Comparison of ENCODE assay signal across 15 cellular contexts in genomic region chrX:16528620-16529019, GRCh38.
A peak's percentile ranks its signal among the peaks of the same experiment; 100 is the strongest.
DNase-seq lines count a peak whose midpoint lies in the region; ATAC-seq lines count a peak whose summit lies in the region.
"Had no signal": no experiment of that assay in that cellular context is flagged by ENCODE, and none has a peak within 500 bp of the region (broad histone marks: within the 10 kb centered on the region; RNA-seq: fewer than 3 reads in every experiment).

No MANE protein-coding gene starts in this region.

- peak overlapping the region; percentile 81 for H3K27ac Mint-ChIP-seq in activated T-helper 1 cell treated with anti-CD3 and anti-CD28 coated beads, Interleukin-12 subunit alpha, Interleukin-12 subunit beta, Interleukin-2, Interleukin-4 antibody, amounts not matched to agents 30 ng/mL and 10 ng/mL and 1 ng/mL, durations not matched to agents 14 hours and 24 hours and 36 hours

- no peaks in the 10 kb centered on the region for H3K27me3 Mint-ChIP-seq in activated T-helper 1 cell treated with anti-CD3 and anti-CD28 coated beads, Interleukin-12 subunit alpha, Interleukin-12 subunit beta, Interleukin-2, Interleukin-4 antibody, amounts not matched to agents 30 ng/mL and 10 ng/mL and 1 ng/mL, durations not matched to agents 14 hours and 24 hours and 36 hours (ENCODE audit: insufficient read depth)

- H3K4me3 Mint-ChIP-seq in activated T-helper 1 cell treated with anti-CD3 and anti-CD28 coated beads, Interleukin-12 subunit alpha, Interleukin-12 subunit beta, Interleukin-2, Interleukin-4 antibody, amounts not matched to agents 30 ng/mL and 10 ng/mL and 1 ng/mL, durations not matched to agents 14 hours and 24 hours and 36 hours: peak overlapping the region; percentile 64

- DNase-seq in stimulated activated CD4-positive, alpha-beta T cell treated with anti-CD3 and anti-CD28 coated beads, Interleukin-12 subunit alpha, Interleukin-12 subunit beta, amount 100 ng/mL, for 48 hours (ENCODE audit: low read depth in 2 of 3, low spot score in 1 of 3): peak in 2 of 3 donors; percentile 17 to 20
- no peak for DNase-seq in stimulated activated CD4-positive, alpha-beta T cell treated with anti-CD3 and anti-CD28 coated beads, Interleukin-12 subunit alpha, Interleukin-12 subunit beta, amount 100 ng/mL, for 4 hours
- DNase-seq in activated T-helper 1 cell treated with anti-CD3 and anti-CD28 coated beads, Interleukin-12 subunit alpha, Interleukin-12 subunit beta, Interleukin-2, Interleukin-4 antibody, amounts not matched to agents 30 ng/mL and 10 ng/mL and 1 ng/mL, durations not matched to agents 14 hours and 24 hours and 36 hours (ENCODE audit: low spot score): peak; percentile 2
- DNase-seq in stimulated activated CD4-positive, alpha-beta T cell treated with anti-CD3 and anti-CD28 coated beads, Interleukin-15, amount 100 ng/mL, for 24 hours: peak; percentile 47
- DNase-seq in NCI-H146 (lab: John Stamatoyannopoulos, UW): no peak
- DNase-seq: brain microvascular endothelial cell; effector CD4-positive, alpha-beta T cell; left ventricle myocardium superior; NCI-H187; NCI-H69; T1000 had no signal

- intact Hi-C loops in activated T-helper 1 cell treated with anti-CD3 and anti-CD28 coated beads, Interleukin-12 subunit alpha, Interleukin-12 subunit beta, Interleukin-2, Interleukin-4 antibody, amounts not matched to agents 30 ng/mL and 10 ng/mL and 1 ng/mL, durations not matched to agents 14 hours and 24 hours and 36 hours (cut with micrococcal nuclease): no loop called here

- peaks cover 19% of the 10 kb centered on the region for H3K9me3 Mint-ChIP-seq in activated T-helper 1 cell treated with anti-CD3 and anti-CD28 coated beads, Interleukin-12 subunit alpha, Interleukin-12 subunit beta, Interleukin-2, Interleukin-4 antibody, amounts not matched to agents 30 ng/mL and 10 ng/mL and 1 ng/mL, durations not matched to agents 14 hours and 24 hours and 36 hours

- H3K4me1 Mint-ChIP-seq in activated T-helper 1 cell treated with anti-CD3 and anti-CD28 coated beads, Interleukin-12 subunit alpha, Interleukin-12 subunit beta, Interleukin-2, Interleukin-4 antibody, amounts not matched to agents 30 ng/mL and 10 ng/mL and 1 ng/mL, durations not matched to agents 14 hours and 24 hours and 36 hours (ENCODE audit: low read depth): peaks cover 12% of the 10 kb centered on the region

- ATAC-seq in GM19351 (IDR thresholded peaks at IDR 0.05; ENCODE audit: unreplicated experiment) (no peak), HG02759 (IDR thresholded peaks at IDR 0.05; ENCODE audit: unreplicated experiment) (no peak), GM18861 (IDR thresholded peaks at IDR 0.05; ENCODE audit: unreplicated experiment) (no peak)
- ATAC-seq: HCT116, left ventricle myocardium superior had no signal

- peaks cover 5% of the 10 kb centered on the region for H3K36me3 Mint-ChIP-seq in activated T-helper 1 cell treated with anti-CD3 and anti-CD28 coated beads, Interleukin-12 subunit alpha, Interleukin-12 subunit beta, Interleukin-2, Interleukin-4 antibody, amounts not matched to agents 30 ng/mL and 10 ng/mL and 1 ng/mL, durations not matched to agents 14 hours and 24 hours and 36 hours (ENCODE audit: low read depth)

Comparison
In these comparisons a context has a peak if more than half of its experiments do, and no peak if none do; other contexts are left out.
1. DNase-seq: peak in stimulated activated CD4-positive, alpha-beta T cell treated with anti-CD3 and anti-CD28 coated beads, Interleukin-12 subunit alpha, Interleukin-12 subunit beta, amount 100 ng/mL, for 48 hours (2 of 3), activated T-helper 1 cell treated with anti-CD3 and anti-CD28 coated beads, Interleukin-12 subunit alpha, Interleukin-12 subunit beta, Interleukin-2, Interleukin-4 antibody, amounts not matched to agents 30 ng/mL and 10 ng/mL and 1 ng/mL, durations not matched to agents 14 hours and 24 hours and 36 hours (single experiment) and stimulated activated CD4-positive, alpha-beta T cell treated with anti-CD3 and anti-CD28 coated beads, Interleukin-15, amount 100 ng/mL, for 24 hours (single experiment); none in stimulated activated CD4-positive, alpha-beta T cell treated with anti-CD3 and anti-CD28 coated beads, Interleukin-12 subunit alpha, Interleukin-12 subunit beta, amount 100 ng/mL, for 4 hours (single experiment) and NCI-H146 (single experiment).